9 cellular contexts compared by ENCODE assay signal in genomic region chr16:81457326-81458133, GRCh38. TPM values are rescaled to one million over a fixed set of nuclear protein-coding genes. Genes with fewer than 3 reads are reported as not detected.
DNase-seq lines count a peak whose midpoint lies in the region; ATAC-seq and TF ChIP-seq lines count a peak whose summit lies in the region.
"Had no signal": no experiment of that assay in that cellular context is flagged by ENCODE, and none has a peak within 500 bp of the region (broad histone marks: within the 10 kb centered on the region; RNA-seq: fewer than 3 reads in every experiment).

No MANE protein-coding gene starts in this region.

- no peak for TF ChIP-seq CTCF in tibial nerve (IDR thresholded peaks at IDR 0.05)

- no peak overlapping the region for H3K4me3 ChIP-seq in iPS-18a (ENCODE audit: low read length)
- H3K4me3 ChIP-seq in tibial nerve: no peak overlapping the region

- TF ChIP-seq EP300 in tibial nerve (IDR thresholded peaks at IDR 0.05): no peak

- H3K27ac ChIP-seq in iPS-18a (ENCODE audit: low read length) (no peak overlapping the region), tibial nerve (peak overlapping the region in 3 of 4 donors; percentile 5 to 72 (median 8))

- no peak for DNase-seq in activated naive CD4-positive, alpha-beta T cell treated with anti-CD3 and anti-CD28 coated beads, Interleukin-2, amount 50 U/mL, for 72 hours (ENCODE audit: low spot score in 2 of 2)
- no peak for DNase-seq in activated naive CD4-positive, alpha-beta T cell treated with anti-CD3 and anti-CD28 coated beads, Interleukin-2, amount 50 U/mL, for 16 hours
- DNase-seq in tibial nerve (ENCODE audit: low spot score in 2 of 2): no peak
- DNase-seq in NCI-H748 (lab: John Stamatoyannopoulos, UW; ENCODE audit: unreplicated experiment): no peak
- DNase-seq in SKM-1 treated with dmso at 0.1 percent for 144 hours (lab: John Stamatoyannopoulos, UW; ENCODE audit: unreplicated experiment): no peak
- DNase-seq: DMS53 had no signal

- peak in 1 of 2 donors; percentile 39 for ATAC-seq in activated naive CD4-positive, alpha-beta T cell treated with anti-CD3 and anti-CD28 coated beads, Interleukin-2, amount 50 U/mL, for 72 hours
- ATAC-seq in activated T-helper 17 cell treated with anti-CD3 and anti-CD28 coated beads, Interleukin-2, amount 50 U/mL, for 72 hours (replicated peaks): peak; percentile 52
- ATAC-seq in HG03045 (IDR thresholded peaks at IDR 0.05; ENCODE audit: unreplicated experiment): no peak

- TF ChIP-seq POLR2A in tibial nerve (IDR thresholded peaks at IDR 0.05): no peak

- H3K9ac ChIP-seq in iPS-18a (ENCODE audit: low read length): peak overlapping the region; percentile 15

- H3K4me3 Mint-ChIP-seq in activated T-helper 17 cell treated with anti-CD3 and anti-CD28 coated beads, Interleukin-2, amount 50 U/mL, for 72 hours: no peak overlapping the region

- peaks cover 21% of the 10 kb centered on the region for H3K4me1 Mint-ChIP-seq in activated T-helper 17 cell treated with anti-CD3 and anti-CD28 coated beads, Interleukin-2, amount 50 U/mL, for 72 hours

- peak overlapping the region; percentile 28 to 67 for H3K27ac Mint-ChIP-seq in activated naive CD4-positive, alpha-beta T cell treated with anti-CD3 and anti-CD28 coated beads, Interleukin-2, amount 50 U/mL, for 72 hours
- no peak overlapping the region for H3K27ac Mint-ChIP-seq in activated T-helper 17 cell treated with anti-CD3 and anti-CD28 coated beads, Interleukin-2, amount 50 U/mL, for 72 hours

- no peaks in the 10 kb centered on the region for H3K27me3 Mint-ChIP-seq in activated T-helper 17 cell treated with anti-CD3 and anti-CD28 coated beads, Interleukin-2, amount 50 U/mL, for 72 hours

- H3K4me1 ChIP-seq in iPS-18a (ENCODE audit: control insufficient read depth, low read depth, low read length) (peaks cover 5% of the 10 kb centered on the region), tibial nerve (peaks cover 0 to 59% (median 23%) of the 10 kb centered on the region in 4 donors)

- H3K9me3 ChIP-seq in iPS-18a (ENCODE audit: control insufficient read depth, low read depth, low read length): no peaks in the 10 kb centered on the region
- no peaks in the 10 kb centered on the region for H3K9me3 ChIP-seq in tibial nerve

- 46 to 55% methylated on average over 13 to 17 of the region's 17 CpGs for WGBS in tibial nerve, 2 donors

- no peaks in the 10 kb centered on the region for H3K9me3 Mint-ChIP-seq in activated naive CD4-positive, alpha-beta T cell treated with anti-CD3 and anti-CD28 coated beads, Interleukin-2, amount 50 U/mL, for 72 hours
- H3K9me3 Mint-ChIP-seq in activated T-helper 17 cell treated with anti-CD3 and anti-CD28 coated beads, Interleukin-2, amount 50 U/mL, for 72 hours: peaks cover 3% of the 10 kb centered on the region

- H3K36me3 Mint-ChIP-seq in activated naive CD4-positive, alpha-beta T cell treated with anti-CD3 and anti-CD28 coated beads, Interleukin-2, amount 50 U/mL, for 72 hours: peaks cover 7 to 22% of the 10 kb centered on the region in 2 donors
- peaks cover 32% of the 10 kb centered on the region for H3K36me3 Mint-ChIP-seq in activated T-helper 17 cell treated with anti-CD3 and anti-CD28 coated beads, Interleukin-2, amount 50 U/mL, for 72 hours (ENCODE audit: low read depth)

- H3K36me3 ChIP-seq in iPS-18a (ENCODE audit: control insufficient read depth, low read depth, low read length) (no peaks in the 10 kb centered on the region), tibial nerve (peaks cover 0 to 9% (median 0%) of the 10 kb centered on the region in 3 donors)

- H3K27me3 ChIP-seq in iPS-18a (ENCODE audit: control insufficient read depth, insufficient read depth, low read length) (no peaks in the 10 kb centered on the region), tibial nerve (no peaks in the 10 kb centered on the region)

RNA-seq across cellular contexts. Expression of gene CMIP, which starts 12.9 kb away (rescaled TPM):
- total RNA-seq in activated naive CD4-positive, alpha-beta T cell treated with anti-CD3 and anti-CD28 coated beads, Interleukin-2, amount 50 U/mL, for 72 hours: 10 to 100 TPM; 35.5 to 51.5 TPM
- 10 to 100 TPM; 28.5 to 57.5 TPM for total RNA-seq in activated T-helper 17 cell treated with anti-CD3 and anti-CD28 coated beads, Interleukin-2, amount 50 U/mL, for 72 hours
- total RNA-seq in tibial nerve: 10 to 100 TPM; 28.2 to 48.8 (median 31.8) TPM
